22 cellular contexts compared by ENCODE assay signal in genomic region chr14:35446450-35446849, GRCh38. TPM values are rescaled to one million over a fixed set of nuclear protein-coding genes. Genes with fewer than 3 reads are reported as not detected.
DNase-seq lines count a peak whose midpoint lies in the region; ATAC-seq, FAIRE-seq and TF ChIP-seq lines count a peak whose summit lies in the region.
"Had no signal": no experiment of that assay in that cellular context is flagged by ENCODE, and none has a peak within 500 bp of the region (broad histone marks: within the 10 kb centered on the region; RNA-seq: fewer than 3 reads in every experiment).

No MANE protein-coding gene starts in this region.

- POLR2A ChIA-PET in HepG2 (lab: Yijun Ruan, JAX), result interaction anchor here (0.6 kb wide), 1 partner anchor 9 kb away, joined by 3 read pairs; no protein-coding TSS in a partner anchor

- TF ChIP-seq EP300 in HepG2 (IDR thresholded peaks at IDR 0.05; ENCODE audit: low read depth in 2 of 2, low read length in 2 of 2), result no peak
- no peak for TF ChIP-seq EP300 in HepG2 (CRISPR knock-in tag; IDR thresholded peaks at IDR 0.05; ENCODE audit: borderline replicate concordance)

- WGBS in HepG2 (ENCODE audit: low lambda C conversion rate), result 3% methylated on average over 1 of the region's 1 CpG
- no CpG with 5 or more reads among the region's 1 CpG for WGBS in right lobe of liver (ENCODE audit: insufficient coverage, low coverage, low lambda C conversion rate, missing lambda C conversion rate)

- TF ChIP-seq POLR2A in HepG2 (IDR thresholded peaks at IDR 0.05; ENCODE audit: insufficient read depth in 1 of 2, low read depth in 2 of 2, low read length in 2 of 2), result no peak
- no peak for TF ChIP-seq POLR2A in right lobe of liver (IDR thresholded peaks at IDR 0.05)

- DNase-seq in HepG2 (ENCODE audit: low spot score), result no peak
- no peak for DNase-seq in right lobe of liver
- peak; percentile 26 for DNase-seq in epithelial cell of esophagus (ENCODE audit: low read depth)
- DNase-seq in foreskin keratinocyte, result peak in 1 of 2 donors; percentile 11
- no peak for DNase-seq in Calu3
- DNase-seq in cerebellar cortex (ENCODE audit: low spot score), result no peak
- DNase-seq: 8988T; ACHN; BE2C; C1 segment of cervical spinal cord; CD4-positive, alpha-beta memory T cell; CD4-positive, CD25-positive, alpha-beta regulatory T cell; CD8-positive, alpha-beta memory T cell; COR-L47; DMS79 treated with DMSO at 0.1 percent for 48 hours; GF-D8 had no signal

- TF ChIP-seq RAD21 in HepG2 (CRISPR knock-in tag; IDR thresholded peaks at IDR 0.05), result no peak

- H3K4me2 ChIP-seq in HepG2 (ENCODE audit: low read depth, low read length), result no peak overlapping the region
- H3K4me2 ChIP-seq: BLaER1 had no signal

- H3K27me3 Mint-ChIP-seq in Calu3 (ENCODE audit: unreplicated experiment), result no peaks in the 10 kb centered on the region
- H3K27me3 Mint-ChIP-seq: CD4-positive, alpha-beta memory T cell had no signal

- H3K27ac ChIP-seq in HepG2 (ENCODE audit: extremely low read length, insufficient read depth, low read length) (no peak overlapping the region), right lobe of liver (no peak overlapping the region), foreskin keratinocyte (no peak overlapping the region)
- H3K27ac ChIP-seq: BLaER1 had no signal

- no peaks in the 10 kb centered on the region for H4K20me1 ChIP-seq in HepG2 (ENCODE audit: insufficient read depth, low read length)
- H4K20me1 ChIP-seq: BLaER1 had no signal

- H3K4me3 Mint-ChIP-seq in Calu3 (ENCODE audit: low read depth, unreplicated experiment), result no peak overlapping the region
- H3K4me3 Mint-ChIP-seq: CD14-positive monocyte; CD4-positive, alpha-beta memory T cell; CD4-positive, CD25-positive, alpha-beta regulatory T cell; CD8-positive, alpha-beta memory T cell had no signal

- no peaks in the 10 kb centered on the region for H3K4me1 Mint-ChIP-seq in Calu3 (ENCODE audit: low read depth, unreplicated experiment)
- H3K4me1 Mint-ChIP-seq: CD14-positive monocyte; CD4-positive, alpha-beta memory T cell; CD4-positive, CD25-positive, alpha-beta regulatory T cell; CD8-positive, alpha-beta memory T cell had no signal

- no peaks in the 10 kb centered on the region for H3K36me3 ChIP-seq in HepG2 (replicated peaks in 1 of 2; ENCODE audit: control insufficient read depth in 1 of 2, insufficient read depth in 2 of 2, low read length in 2 of 2)
- H3K36me3 ChIP-seq in right lobe of liver, result no peaks in the 10 kb centered on the region
- H3K36me3 ChIP-seq: BLaER1 had no signal

- no peaks in the 10 kb centered on the region for H3K9me3 ChIP-seq in HepG2 (ENCODE audit: low read length)
- no peaks in the 10 kb centered on the region for H3K9me3 ChIP-seq in right lobe of liver
- H3K9me3 ChIP-seq: BE2C, BLaER1 had no signal

- H3K36me3 Mint-ChIP-seq in Calu3 (ENCODE audit: insufficient read depth, unreplicated experiment), result no peaks in the 10 kb centered on the region
- H3K36me3 Mint-ChIP-seq: CD14-positive monocyte; CD4-positive, alpha-beta memory T cell; CD4-positive, CD25-positive, alpha-beta regulatory T cell; CD8-positive, alpha-beta memory T cell had no signal

- H3K27me3 ChIP-seq in HepG2 (ENCODE audit: control insufficient read depth in 1 of 2, insufficient read depth in 2 of 2, low read length in 2 of 2) (no peaks in the 10 kb centered on the region), right lobe of liver (no peaks in the 10 kb centered on the region), foreskin keratinocyte (peaks cover 9% of the 10 kb centered on the region)
- H3K27me3 ChIP-seq: BE2C, BLaER1 had no signal

- H3K79me2 ChIP-seq in HepG2 (ENCODE audit: insufficient read depth, low read length), result no peaks in the 10 kb centered on the region

- H3K4me1 ChIP-seq in HepG2 (ENCODE audit: insufficient read depth, low read length), result no peaks in the 10 kb centered on the region
- no peaks in the 10 kb centered on the region for H3K4me1 ChIP-seq in right lobe of liver
- H3K4me1 ChIP-seq in foreskin keratinocyte, result no peaks in the 10 kb centered on the region
- H3K4me1 ChIP-seq: BE2C, BLaER1 had no signal

- no TSS peak for BruUV-seq in HepG2 (replicated peaks; lab: Mats Ljungman, UMichigan)
- no TSS peak for BruUV-seq in Calu3 (replicated peaks; lab: Mats Ljungman, UMichigan)

- FAIRE-seq in HepG2 (lab: Jason Lieb, UNC), result no peak
- FAIRE-seq: A204.1, D721Med, G401.6, GM12891 had no signal

- TF ChIP-seq CTCF in HepG2 (CRISPR knock-in tag; IDR thresholded peaks at IDR 0.05) (no peak), right lobe of liver (IDR thresholded peaks at IDR 0.05) (no peak), epithelial cell of esophagus (IDR thresholded peaks at IDR 0.05; ENCODE audit: insufficient read depth, low read depth, low read length, missing control alignments) (no peak), foreskin keratinocyte (conservative IDR thresholded peaks at IDR 0.05) (no peak), Calu3 (IDR thresholded peaks at IDR 0.05; ENCODE audit: unreplicated experiment) (no peak)

- CTCF ChIA-PET in HepG2 (lab: Yijun Ruan, JAX; ENCODE audit: low intra/inter-chr PET ratio, low total read pairs) (no interaction called here), Calu3 (lab: Charles Lee) (interaction anchor here (0.5 kb wide), 1 partner anchor 79 kb away, joined by 3 read pairs; no protein-coding TSS in a partner anchor)

- in situ Hi-C loops in HepG2 (cut with HindIII; ENCODE audit: extremely low pct_ligation_motif_present, low pct_unique_long_range_greater_than_20kb), result no loop called here

- no peak overlapping the region for H2AFZ ChIP-seq in HepG2 (ENCODE audit: low read length)

- H3K4me3 ChIP-seq in HepG2 (replicated peaks in 1 of 3; ENCODE audit: insufficient read depth in 1 of 3, low read depth in 2 of 3, low read length in 3 of 3) (no peak overlapping the region), right lobe of liver (no peak overlapping the region), epithelial cell of esophagus (ENCODE audit: low read length) (no peak overlapping the region)
- H3K4me3 ChIP-seq: BLaER1 had no signal

- H3K27ac Mint-ChIP-seq in Calu3 (ENCODE audit: unreplicated experiment), result no peak overlapping the region
- H3K27ac Mint-ChIP-seq: CD14-positive monocyte; CD4-positive, alpha-beta memory T cell; CD4-positive, CD25-positive, alpha-beta regulatory T cell; CD8-positive, alpha-beta memory T cell had no signal

- H3K9ac ChIP-seq in HepG2 (ENCODE audit: insufficient read depth, low read depth, low read length), result no peak overlapping the region
- H3K9ac ChIP-seq: BLaER1 had no signal

- no peaks in the 10 kb centered on the region for H3K9me3 Mint-ChIP-seq in Calu3 (ENCODE audit: low read depth, unreplicated experiment)

- ATAC-seq in HepG2 (no peak), right lobe of liver (no peak), foreskin keratinocyte (peak; percentile 27)

- intact Hi-C loops in HepG2 (cut with micrococcal nuclease; ENCODE audit: unreplicated experiment), result no loop called here
- intact Hi-C loops in right lobe of liver (cut with DNase I), result no loop called here
- intact Hi-C loops in Calu3 (cut with micrococcal nuclease; ENCODE audit: unreplicated experiment), result no loop called here

TF ChIP-seq in HepG2, 621 proteins besides CTCF, POLR2A, EP300 and RAD21:
- TF ChIP-seq ATF7 (IDR thresholded peaks at IDR 0.05), result peak; percentile 85
- no peak for TF ChIP-seq ATF7 (CRISPR knock-in tag; IDR thresholded peaks at IDR 0.05)
- 0 out of 2 replicates have a peak, but pooled peaks have one; percentile 12 for TF ChIP-seq CREB1 (IDR thresholded peaks at IDR 0.05)
- no peak for TF ChIP-seq CREB1 (CRISPR knock-in tag; IDR thresholded peaks at IDR 0.05)
- TF ChIP-seq ZNF362 (CRISPR knock-in tag; IDR thresholded peaks at IDR 0.05; ENCODE audit: borderline replicate concordance), result no peak
- TF ChIP-seq ZFP90 (CRISPR knock-in tag; IDR thresholded peaks at IDR 0.05; ENCODE audit: borderline replicate concordance), result no peak

RNA-seq across cellular contexts. Expression of gene NFKBIA, which starts 41.9 kb away (rescaled TPM):
- 232 and 319 TPM in 2 replicates for total RNA-seq in HepG2 (2016; rRNA removed; fragmentation: Illumina TruSeq; extraction: Trizol)
- 103 and 116 TPM in 2 replicates for total RNA-seq in HepG2 (2016; cell fraction: cytosol; rRNA removed; fragmentation: Illumina TruSeq; extraction: Trizol; ENCODE audit: low read depth)
- total RNA-seq in HepG2 (2016; cell fraction: insoluble cytoplasmic fraction; rRNA removed; fragmentation: Illumina TruSeq; extraction: Trizol), result 208 and 321 TPM in 2 replicates
- total RNA-seq in HepG2 (2016; cell fraction: membrane; rRNA removed; fragmentation: Illumina TruSeq; extraction: Trizol), result 196 and 209 TPM in 2 replicates
- total RNA-seq in HepG2 (2016; cell fraction: nucleus; rRNA removed; fragmentation: Illumina TruSeq; extraction: Trizol), result 367 and 382 TPM in 2 replicates
- polyA plus RNA-seq in HepG2 (2011; rRNA removed), result 173 and 197 TPM in 2 replicates
- 81.6 and 128 TPM in 2 replicates for polyA plus RNA-seq in HepG2 (2011; cell fraction: cytosol; rRNA removed)
- 363 and 589 TPM in 2 replicates for polyA plus RNA-seq in HepG2 (2011; cell fraction: nucleus; rRNA removed)
- polyA plus RNA-seq in HepG2 (2012), result 58.7 and 87.8 TPM in 2 replicates
- polyA plus RNA-seq in HepG2 (2016; cell fraction: cytosol; fragmentation: Illumina TruSeq; extraction: Trizol; ENCODE audit: low read depth), result 21.2 and 21.7 TPM in 2 replicates
- 160 and 187 TPM in 2 replicates for polyA plus RNA-seq in HepG2 (2016; cell fraction: insoluble cytoplasmic fraction; fragmentation: Illumina TruSeq; extraction: Trizol; ENCODE audit: low read depth)
- polyA plus RNA-seq in HepG2 (2016; cell fraction: membrane; fragmentation: Illumina TruSeq; extraction: Trizol; ENCODE audit: low read depth), result 41.5 and 42.6 TPM in 2 replicates
- polyA plus RNA-seq in HepG2 (2016; cell fraction: nucleus; fragmentation: Illumina TruSeq; extraction: Trizol; ENCODE audit: insufficient read depth, low read depth), result 546 and 548 TPM in 2 replicates
- 421 and 666 TPM in 2 replicates for polyA minus RNA-seq in HepG2 (2011; rRNA and poly(A)+ RNA removed; ENCODE audit: low replicate concordance)
- 80.5 and 103 TPM in 2 replicates for polyA minus RNA-seq in HepG2 (2011; cell fraction: cytosol; rRNA and poly(A)+ RNA removed)
- polyA minus RNA-seq in HepG2 (2011; cell fraction: nucleus; rRNA and poly(A)+ RNA removed), result 421 and 559 TPM in 2 replicates
- 100 to 1,000 TPM in 3 of 6 experiments, 10 to 100 TPM in 3; 84.8 to 140 (median 106) TPM for total RNA-seq in right lobe of liver
- 83.7 and 106 TPM in 2 replicates for total RNA-seq in foreskin keratinocyte
- 60.0 and 69.6 TPM in 2 replicates for polyA plus RNA-seq in foreskin keratinocyte
- total RNA-seq in Calu3 (2022), result 111 TPM in 2 replicates
